Comparison of ENCODE assay signal across 8 cellular contexts in genomic region chr1:171741872-171742576, GRCh38. TPM values are rescaled to one million over a fixed set of nuclear protein-coding genes. Genes with fewer than 3 reads are reported as not detected.
DNase-seq lines count a peak whose midpoint lies in the region; ATAC-seq and TF ChIP-seq lines count a peak whose summit lies in the region.

VAMP4 (minus strand) TSS chr1:171742065; CDS start chr1:171738414, 3,651 bp downstream.

- peaks cover 59% of the 10 kb centered on the region for H3K4me1 Mint-ChIP-seq in HFFc6 (ENCODE audit: low read depth)

- DNase-seq in GM10266 (ENCODE audit: extremely low spot score) = peak; percentile 80
- peak; percentile 74 for DNase-seq in HFFc6
- DNase-seq in NAMALWA (ENCODE audit: low spot score) = peak; percentile 94
- peak; percentile 93 for DNase-seq in SKM-1 (lab: John Stamatoyannopoulos, UW; ENCODE audit: unreplicated experiment)
- peak; percentile 80 to 87 for DNase-seq in activated naive CD4-positive, alpha-beta T cell treated with anti-CD3 and anti-CD28 coated beads, Interleukin-2, amount 50 U/mL, for 72 hours (ENCODE audit: low spot score in 2 of 2)
- no peak for DNase-seq in glomerular endothelial cell (ENCODE audit: extremely low read depth, low read depth, low spot score)
- DNase-seq in omental fat pad (ENCODE audit: low spot score) = peak; percentile 55
- peak; percentile 91 to 93 for DNase-seq in suprapubic skin (ENCODE audit: low spot score in 2 of 2)

- H3K27me3 ChIP-seq in suprapubic skin = no peaks in the 10 kb centered on the region

- peak within 1 kb of the TSS; percentile 94 for H3K4me3 Mint-ChIP-seq in HFFc6

- H3K9me3 ChIP-seq in suprapubic skin = no peaks in the 10 kb centered on the region

- peak within 1 kb of the TSS; percentile 100 for H3K27ac Mint-ChIP-seq in HFFc6
- peak within 1 kb of the TSS; percentile 98 to 99 for H3K27ac Mint-ChIP-seq in activated naive CD4-positive, alpha-beta T cell treated with anti-CD3 and anti-CD28 coated beads, Interleukin-2, amount 50 U/mL, for 72 hours

- no peak for TF ChIP-seq CTCF in GM10266 (IDR thresholded peaks at IDR 0.05; ENCODE audit: control insufficient read depth, insufficient read depth, low read depth, missing control alignments)
- TF ChIP-seq CTCF in HFFc6 (IDR thresholded peaks at IDR 0.05) = no peak
- no peak for TF ChIP-seq CTCF in omental fat pad (IDR thresholded peaks at IDR 0.05)
- TF ChIP-seq CTCF in suprapubic skin (IDR thresholded peaks at IDR 0.05) = no peak

- H3K36me3 Mint-ChIP-seq in HFFc6 (ENCODE audit: low read depth) = peaks cover 2% of the 10 kb centered on the region
- H3K36me3 Mint-ChIP-seq in activated naive CD4-positive, alpha-beta T cell treated with anti-CD3 and anti-CD28 coated beads, Interleukin-2, amount 50 U/mL, for 72 hours = peaks cover 12 to 18% of the 10 kb centered on the region in 2 donors

- no peak for TF ChIP-seq EP300 in suprapubic skin (IDR thresholded peaks at IDR 0.05)

- peak within 1 kb of the TSS; percentile 89 for H3K4me3 ChIP-seq in suprapubic skin

- H3K9me3 Mint-ChIP-seq in HFFc6 = no peaks in the 10 kb centered on the region
- no peaks in the 10 kb centered on the region for H3K9me3 Mint-ChIP-seq in activated naive CD4-positive, alpha-beta T cell treated with anti-CD3 and anti-CD28 coated beads, Interleukin-2, amount 50 U/mL, for 72 hours

- H3K36me3 ChIP-seq in suprapubic skin = peaks cover 1% of the 10 kb centered on the region

- under 1% methylated on average over 29 of the region's 57 CpGs for WGBS in suprapubic skin

- H3K27me3 Mint-ChIP-seq in HFFc6 (ENCODE audit: insufficient read depth) = no peaks in the 10 kb centered on the region; the same call in 1 of the 2 replicates

- peak; percentile 88 to 92 for ATAC-seq in activated naive CD4-positive, alpha-beta T cell treated with anti-CD3 and anti-CD28 coated beads, Interleukin-2, amount 50 U/mL, for 72 hours
- ATAC-seq in omental fat pad (ENCODE audit: low FRiP score) = peak; percentile 89

- TF ChIP-seq POLR2A in suprapubic skin (IDR thresholded peaks at IDR 0.05) = peak; percentile 31 to 83

- peak within 1 kb of the TSS; percentile 98 for H3K27ac ChIP-seq in suprapubic skin

- H3K4me1 ChIP-seq in suprapubic skin = peaks cover 35% of the 10 kb centered on the region

RNA-seq across cellular contexts. Expression of gene VAMP4, which starts in this region (rescaled TPM):
- 10 to 100 TPM; 12.8 to 14.7 (median 13.4) TPM for total RNA-seq in HFFc6 (2021; fragmentation: NEBNext Ultra II Directional; extraction: Animal tissue kit (Norgen Biotek cat#: 25700))
- 10 to 100 TPM in 1 of 2 donors, 1 to 10 TPM in 1; 6.8 to 11.9 TPM for total RNA-seq in activated naive CD4-positive, alpha-beta T cell treated with anti-CD3 and anti-CD28 coated beads, Interleukin-2, amount 50 U/mL, for 72 hours
- 3.9 and 10.3 TPM in 2 replicates for total RNA-seq in glomerular endothelial cell
- 10 to 100 TPM in 1 of 4 donors, 1 to 10 TPM in 3; 5.0 to 16.9 (median 7.4) TPM for total RNA-seq in omental fat pad
- total RNA-seq in suprapubic skin = 10 to 100 TPM in 3 of 4 donors, 1 to 10 TPM in 1; 9.3 to 23.3 (median 10.7) TPM
